In the genomic region with DNA sequence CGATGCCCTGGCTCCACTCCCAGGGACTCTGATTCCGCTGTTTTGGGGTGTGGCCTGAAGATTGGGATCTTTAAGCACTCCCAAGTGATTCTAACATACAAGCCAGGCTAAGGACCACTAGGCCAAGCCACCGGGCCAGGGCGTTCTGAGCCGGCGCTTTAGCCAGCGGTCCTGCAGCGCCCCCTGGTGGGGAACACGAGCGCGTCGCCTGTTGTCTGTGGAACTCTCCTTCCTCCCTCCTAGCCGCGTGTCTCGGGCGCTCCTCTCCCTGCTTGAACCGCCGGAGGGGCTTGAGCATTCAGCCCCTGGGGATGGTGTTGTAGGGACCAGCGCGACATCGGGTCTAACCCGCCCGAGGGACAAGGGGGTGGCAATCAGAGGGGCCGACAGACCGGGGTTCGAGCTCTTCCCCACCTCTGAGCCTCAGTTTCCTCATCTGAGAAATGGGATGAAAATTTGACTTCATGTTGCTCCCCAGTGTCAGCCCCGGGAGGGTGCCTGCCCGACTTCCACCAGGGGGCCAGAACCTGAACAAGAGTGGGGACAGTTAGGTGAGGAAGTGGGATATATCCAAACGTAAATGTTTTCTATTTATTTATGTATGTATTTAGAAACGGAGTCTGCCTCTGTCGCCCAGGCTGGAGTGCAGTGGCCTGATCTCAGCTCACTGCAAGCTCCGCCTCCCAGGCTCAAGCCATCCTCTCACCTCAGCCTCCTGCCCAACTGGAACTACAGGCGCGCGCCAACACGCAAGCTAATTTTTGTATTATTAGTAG, we compare ENCODE assay signal across 8 cellular contexts. TPM values are rescaled to one million over a fixed set of nuclear protein-coding genes. Genes with fewer than 3 reads are reported as not detected.
DNase-seq lines count a peak whose midpoint lies in the region; ATAC-seq and TF ChIP-seq lines count a peak whose summit lies in the region.

No MANE protein-coding gene starts in this region.

- no peak overlapping the region for H2AFZ ChIP-seq in mesenchymal stem cell (ENCODE audit: low read depth, low read length)

- H2BK120ac ChIP-seq in mesenchymal stem cell (ENCODE audit: low read depth, low read length) = no peak overlapping the region

- H3K9me3 ChIP-seq in A673 (ENCODE audit: low read depth, low read length, poor library complexity, severe bottlenecking) (no peaks in the 10 kb centered on the region), mesenchymal stem cell (ENCODE audit: control insufficient read depth, low read length) (peaks cover 7% of the 10 kb centered on the region)

- peaks cover 7% of the 10 kb centered on the region for H3K4me1 Mint-ChIP-seq in activated CD4-positive, alpha-beta memory T cell treated with anti-CD3 and anti-CD28 coated beads for 36 hours (ENCODE audit: low read depth)

- H3K4me2 ChIP-seq in mesenchymal stem cell (ENCODE audit: low read length, poor library complexity, severe bottlenecking) = peak overlapping the region; percentile 23

- no peaks in the 10 kb centered on the region for H3K79me1 ChIP-seq in mesenchymal stem cell (replicated peaks; ENCODE audit: low read length, poor library complexity, severe bottlenecking)

- H3K23ac ChIP-seq in mesenchymal stem cell (ENCODE audit: low read length in 2 of 2) = peak overlapping the region in 1 of 2 experiments; percentile 64

- H2BK15ac ChIP-seq in mesenchymal stem cell (ENCODE audit: low read depth, poor library complexity, severe bottlenecking) = no peak overlapping the region

- DNase-seq in A673 (ENCODE audit: low spot score) (peak; percentile 86), GM19238 (ENCODE audit: insufficient read length, low spot score) (peak; percentile 58), NCI-H460 (ENCODE audit: extremely low read depth, low read depth) (peak; percentile 56), dorsolateral prefrontal cortex (peak; percentile 60 to 90 (median 77)), mesenchymal stem cell (peak; percentile 78)
- DNase-seq in activated CD4-positive, alpha-beta memory T cell treated with anti-CD3 and anti-CD28 coated beads for 36 hours = peak; percentile 83
- DNase-seq in stimulated activated CD8-positive, alpha-beta memory T cell treated with anti-CD3 and anti-CD28 coated beads, Interleukin-15, amount 100 ng/mL, for 4 hours (ENCODE audit: low read depth in 2 of 2) = peak; percentile 31 to 45

- H3K4me3 ChIP-seq in A673 (ENCODE audit: low read depth, low read length, poor library complexity, severe bottlenecking) = no peak overlapping the region
- peak overlapping the region in 1 of 59 donors; percentile 11 for H3K4me3 ChIP-seq in dorsolateral prefrontal cortex
- H3K4me3 ChIP-seq in mesenchymal stem cell (ENCODE audit: insufficient read depth in 1 of 2, low read depth in 1 of 2, low read length in 2 of 2) = peak overlapping the region in 1 of 2 experiments; percentile 49

- H3K36me3 ChIP-seq in A673 (ENCODE audit: insufficient read depth, low read length, poor library complexity, severe bottlenecking) = no peaks in the 10 kb centered on the region
- no peaks in the 10 kb centered on the region for H3K36me3 ChIP-seq in mesenchymal stem cell (ENCODE audit: control insufficient read depth in 1 of 2, insufficient read depth in 2 of 2, low read depth in 1 of 2, low read length in 2 of 2)

- H3K27me3 ChIP-seq in A673 (replicated peaks; ENCODE audit: insufficient read depth, low read depth, low read length, poor library complexity) (no peaks in the 10 kb centered on the region), dorsolateral prefrontal cortex (no peaks in the 10 kb centered on the region), mesenchymal stem cell (ENCODE audit: control insufficient read depth in 1 of 2, insufficient read depth in 1 of 2, low read length in 2 of 2) (peaks cover 3 to 4% of the 10 kb centered on the region in 2 experiments)

- H3K27me3 Mint-ChIP-seq in activated CD4-positive, alpha-beta memory T cell treated with anti-CD3 and anti-CD28 coated beads for 36 hours = peaks cover 19% of the 10 kb centered on the region

- H2AK5ac ChIP-seq in mesenchymal stem cell (ENCODE audit: low read length, severe bottlenecking) = no peak overlapping the region

- peak overlapping the region; percentile 19 for H4K8ac ChIP-seq in mesenchymal stem cell (ENCODE audit: low read length)

- 29% methylated on average over 35 of the region's 36 CpGs for WGBS in mesenchymal stem cell

- H3K4ac ChIP-seq in mesenchymal stem cell (ENCODE audit: low read depth in 1 of 2, low read length in 2 of 2) = no peak overlapping the region

- no peak overlapping the region for H4K91ac ChIP-seq in mesenchymal stem cell (ENCODE audit: low read length)

- no peak for ATAC-seq in GM19452 (IDR thresholded peaks at IDR 0.05; ENCODE audit: unreplicated experiment)

- TF ChIP-seq CTCF in A673 (conservative IDR thresholded peaks at IDR 0.05; ENCODE audit: low read depth, low read length) = peak; percentile 97
- peak; percentile 45 to 100 (median 98) for TF ChIP-seq CTCF in dorsolateral prefrontal cortex (IDR thresholded peaks at IDR 0.05 in 54 of 56, conservative IDR thresholded peaks at IDR 0.05 in 2 of 56; ENCODE audit: low read depth in 1 of 56, partially characterized antibody in 56 of 56)

- H2BK5ac ChIP-seq in mesenchymal stem cell (ENCODE audit: low read depth, low read length, poor library complexity, severe bottlenecking) = no peak overlapping the region

- H3K14ac ChIP-seq in mesenchymal stem cell (ENCODE audit: low read length in 2 of 2) = no peak overlapping the region

- no peak overlapping the region for H3K27ac ChIP-seq in A673 (ENCODE audit: low read depth, low read length, poor library complexity, severe bottlenecking)
- peak overlapping the region in 1 of 59 donors; percentile 28 for H3K27ac ChIP-seq in dorsolateral prefrontal cortex
- H3K27ac ChIP-seq in mesenchymal stem cell (ENCODE audit: low read length, poor library complexity, severe bottlenecking) = no peak overlapping the region

- peak overlapping the region in 1 of 2 experiments; percentile 87 for H2BK12ac ChIP-seq in mesenchymal stem cell (ENCODE audit: low read length in 2 of 2)

- no peak overlapping the region for H3K4me3 Mint-ChIP-seq in activated CD4-positive, alpha-beta memory T cell treated with anti-CD3 and anti-CD28 coated beads for 36 hours

- H3K4me1 ChIP-seq in A673 (ENCODE audit: insufficient read depth, low read length, poor library complexity, severe bottlenecking) (no peaks in the 10 kb centered on the region), mesenchymal stem cell (ENCODE audit: control insufficient read depth, insufficient read depth, low read depth, low read length) (peaks cover 6% of the 10 kb centered on the region)

- no peak overlapping the region for H3K27ac Mint-ChIP-seq in activated CD4-positive, alpha-beta memory T cell treated with anti-CD3 and anti-CD28 coated beads for 36 hours

- POLR2A ChIA-PET in A673 (lab: Charles Lee; ENCODE audit: low non-redundant PET) = no interaction called here
- POLR2A ChIA-PET in activated CD4-positive, alpha-beta memory T cell treated with anti-CD3 and anti-CD28 coated beads for 36 hours (lab: Charles Lee) = no interaction called here

- CTCF ChIA-PET in A673 (lab: Charles Lee) = interaction anchor here (0.6 to 1.1 kb wide), 3 partner anchors 25 to 234 kb away, joined by 3 to 5 read pairs (median 4); no protein-coding TSS in a partner anchor
- CTCF ChIA-PET in activated CD4-positive, alpha-beta memory T cell treated with anti-CD3 and anti-CD28 coated beads for 36 hours (lab: Charles Lee) = interaction anchor here (0.6 to 5.3 kb wide), 21 partner anchors 9 to 242 kb away, joined by 3 to 44 read pairs (median 4); partner anchors contain the start of genes DACT3, PNMA8B and PPP5C

- peaks cover 8% of the 10 kb centered on the region for H3K9me3 Mint-ChIP-seq in activated CD4-positive, alpha-beta memory T cell treated with anti-CD3 and anti-CD28 coated beads for 36 hours

- peak overlapping the region; percentile 83 for H3K9ac ChIP-seq in mesenchymal stem cell (ENCODE audit: low read length)

- intact Hi-C loops in A673 (cut with micrococcal nuclease; ENCODE audit: unreplicated experiment) = loop anchor here (1.0 to 10.0 kb wide), 4 partner anchors 111 to 439 kb away; no protein-coding TSS in a partner anchor
- intact Hi-C loops in activated CD4-positive, alpha-beta memory T cell treated with anti-CD3 and anti-CD28 coated beads for 36 hours (cut with micrococcal nuclease) = loop anchor here (1.0 to 10.0 kb wide), 3 partner anchors 24 to 229 kb away; no protein-coding TSS in a partner anchor
- intact Hi-C loops in dorsolateral prefrontal cortex (cut with DNase I) = loop anchor here (2.0 to 10.0 kb wide), 4 partner anchors 17 to 439 kb away; no protein-coding TSS in a partner anchor

- no TSS peak for BruUV-seq in A673 (replicated peaks; lab: Mats Ljungman, UMichigan)

- no peaks in the 10 kb centered on the region for H3K36me3 Mint-ChIP-seq in activated CD4-positive, alpha-beta memory T cell treated with anti-CD3 and anti-CD28 coated beads for 36 hours

- H3K18ac ChIP-seq in mesenchymal stem cell (ENCODE audit: low read depth in 1 of 2, low read length in 2 of 2) = peak overlapping the region in 1 of 2 experiments; percentile 50

RNA-seq across cellular contexts. Expression of gene PNMA8B, which starts 18.0 kb away (rescaled TPM):
- total RNA-seq in A673 (2021) = 0.75 and 0.81 TPM in 2 replicates
- not detected in 2 replicates for total RNA-seq in NCI-H460 (2014; rRNA removed; shearing (Covaris generic))
- polyA plus RNA-seq in NCI-H460 (2014; cell fraction: nucleus; rRNA removed) = not detected in 2 replicates
- total RNA-seq in activated CD4-positive, alpha-beta memory T cell treated with anti-CD3 and anti-CD28 coated beads for 36 hours = under 1 TPM; 0.05 to 0.07 TPM
- total RNA-seq in dorsolateral prefrontal cortex = 100 to 1,000 TPM in 56 of 120 experiments, 10 to 100 TPM in 64; 41.7 to 149 (median 97.4) TPM
- polyA plus RNA-seq in mesenchymal stem cell (2013, experiment 1 of 2) = 0.86 TPM
- 0.88 TPM for polyA plus RNA-seq in mesenchymal stem cell (2013, experiment 2 of 2)

RNA-seq across cellular contexts. Expression of gene PNMA8A, which starts 42.3 kb away (rescaled TPM):
- 12.8 and 15.9 TPM in 2 replicates for total RNA-seq in A673 (2021)
- not detected in 2 replicates for total RNA-seq in NCI-H460 (2014; rRNA removed; shearing (Covaris generic))
- polyA plus RNA-seq in NCI-H460 (2014; cell fraction: nucleus; rRNA removed) = not detected in 2 replicates
- total RNA-seq in activated CD4-positive, alpha-beta memory T cell treated with anti-CD3 and anti-CD28 coated beads for 36 hours = under 1 TPM; 0.17 to 0.44 TPM
- total RNA-seq in dorsolateral prefrontal cortex = 100 to 1,000 TPM in 105 of 120 experiments, 10 to 100 TPM in 15; 46.6 to 225 (median 143) TPM
- polyA plus RNA-seq in mesenchymal stem cell (2013, experiment 1 of 2) = 13.7 TPM
- polyA plus RNA-seq in mesenchymal stem cell (2013, experiment 2 of 2) = 14.5 TPM

Comparison
In these comparisons a context has a peak if more than half of its experiments do, and no peak if none do; other contexts are left out.
1. RNA of gene PNMA8B, which starts 18.0 kb away (total RNA-seq): 41.7 to 149 TPM in dorsolateral prefrontal cortex; 0.75 to 0.81 TPM in A673, 0.05 to 0.07 TPM in activated CD4-positive, alpha-beta memory T cell treated with anti-CD3 and anti-CD28 coated beads for 36 hours and not detected in NCI-H460; every median in the first group is over 10 times any median in the second.
2. Peak in every context shown above with its lines, with median percentiles within 50 percentile points of each other: DNase-seq.